8 cellular contexts compared by ENCODE assay signal in genomic region chr2:210172219-210172575, GRCh38. TPM values are rescaled to one million over a fixed set of nuclear protein-coding genes. Genes with fewer than 3 reads are reported as not detected.
A peak's percentile ranks its signal among the peaks of the same experiment; 100 is the strongest.
DNase-seq lines count a peak whose midpoint lies in the region; ATAC-seq, FAIRE-seq and TF ChIP-seq lines count a peak whose summit lies in the region.

No MANE protein-coding gene starts in this region.

- WGBS in GM23248 (ENCODE audit: low coverage in 1 of 2, low lambda C conversion rate in 2 of 2, missing lambda C conversion rate in 2 of 2), 2 experiments, result 8 to 9% methylated on average over 8 of the region's 8 CpGs
- 7% methylated on average over 7 to 8 of the region's 8 CpGs for WGBS in gastroesophageal sphincter (ENCODE audit: low coverage in 1 of 2), 2 donors

- H3K9me3 ChIP-seq in GM23248 (ENCODE audit: low read depth) (no peaks in the 10 kb centered on the region), SU-DHL-6 (ENCODE audit: insufficient read depth, low read length) (no peaks in the 10 kb centered on the region), gastroesophageal sphincter (no peaks in the 10 kb centered on the region)

- H3K27ac ChIP-seq in GM23248 (peak overlapping the region; percentile 61), SU-DHL-6 (ENCODE audit: low read depth, low read length) (peak overlapping the region; percentile 91), gastroesophageal sphincter (peak overlapping the region; percentile 36 to 100 (median 100)), skin epidermis (peak overlapping the region in 14 of 21 experiments; percentile 47 to 100 (median 98))

- peak overlapping the region; percentile 92 for H3K4me3 ChIP-seq in GM23248
- H3K4me3 ChIP-seq in SU-DHL-6 (ENCODE audit: insufficient read depth, low read length, poor library complexity, severe bottlenecking), result peak overlapping the region; percentile 96
- H3K4me3 ChIP-seq in gastroesophageal sphincter, result peak overlapping the region; percentile 21 to 87
- H3K4me3 ChIP-seq in skin epidermis, result peak overlapping the region; percentile 73 to 99 (median 93)

- in situ Hi-C loops in GM23248 (cut with MboI), result no loop called here

- TF ChIP-seq POLR2A in gastroesophageal sphincter (IDR thresholded peaks at IDR 0.05) (no peak), GM12892 (IDR thresholded peaks at IDR 0.05; ENCODE audit: low read depth, low read length) (no peak)

- H3F3A ChIP-seq in GM23248 (ENCODE audit: insufficient read depth) (peaks cover 39% of the 10 kb centered on the region), SU-DHL-6 (ENCODE audit: insufficient read depth) (peaks cover 18% of the 10 kb centered on the region)

- no peaks in the 10 kb centered on the region for H3K36me3 ChIP-seq in GM23248 (ENCODE audit: low read depth)
- 0 out of 2 replicates have a peak, but pooled peaks cover 3% of the 10 kb centered on the region for H3K36me3 ChIP-seq in SU-DHL-6 (ENCODE audit: low read length)
- no peaks in the 10 kb centered on the region for H3K36me3 ChIP-seq in gastroesophageal sphincter

- H2AFZ ChIP-seq in GM23248 (peak overlapping the region; percentile 88), SU-DHL-6 (ENCODE audit: low read depth, low read length, severe bottlenecking) (no peak overlapping the region)

- H3K4me1 ChIP-seq in GM23248 (ENCODE audit: insufficient read depth), result peaks cover 17% of the 10 kb centered on the region
- peaks cover under 1 to 33% (median 5%) of the 10 kb centered on the region in 3 donors for H3K4me1 ChIP-seq in gastroesophageal sphincter

- FAIRE-seq in GM12892 (lab: Jason Lieb, UNC), result no peak

- peak overlapping the region; percentile 88 for H3K4me2 ChIP-seq in GM23248 (ENCODE audit: unreplicated experiment)
- H3K4me2 ChIP-seq in SU-DHL-6 (ENCODE audit: low read depth, low read length, poor library complexity, severe bottlenecking), result peak overlapping the region; percentile 97

- no peak for TF ChIP-seq EP300 in gastroesophageal sphincter (IDR thresholded peaks at IDR 0.05)

- no peaks in the 10 kb centered on the region for H3K27me3 ChIP-seq in GM23248 (replicated peaks; ENCODE audit: insufficient read depth)
- H3K27me3 ChIP-seq in SU-DHL-6 (ENCODE audit: low read length), result no peaks in the 10 kb centered on the region
- no peaks in the 10 kb centered on the region for H3K27me3 ChIP-seq in gastroesophageal sphincter

- H3K9me2 ChIP-seq in GM23248 (ENCODE audit: insufficient read depth) (no peaks in the 10 kb centered on the region), SU-DHL-6 (replicated peaks; ENCODE audit: insufficient read depth, low read length) (no peaks in the 10 kb centered on the region)

- H4K20me1 ChIP-seq in GM23248 (ENCODE audit: insufficient read depth) (no peaks in the 10 kb centered on the region), SU-DHL-6 (ENCODE audit: low read depth, low read length) (peaks cover 7% of the 10 kb centered on the region; the same call in 1 of the 2 replicates)

- no peak for DNase-seq in GM23248
- DNase-seq in GM12892 (ENCODE audit: insufficient read length), result no peak
- no peak for DNase-seq in anterior cingulate cortex (lab: John Stamatoyannopoulos, UW)
- DNase-seq in hippocampal formation (lab: John Stamatoyannopoulos, UW), result no peak

- TF ChIP-seq CTCF in SU-DHL-6 (IDR thresholded peaks at IDR 0.05; ENCODE audit: insufficient read depth, low read length, poor library complexity, severe bottlenecking) (no peak), gastroesophageal sphincter (IDR thresholded peaks at IDR 0.05) (no peak)

- no peak for ATAC-seq in gastroesophageal sphincter
- ATAC-seq in GM21526 (IDR thresholded peaks at IDR 0.05; ENCODE audit: low FRiP score, unreplicated experiment), result no peak

- H3K9ac ChIP-seq in GM23248, result peak overlapping the region; percentile 99
- H3K9ac ChIP-seq in SU-DHL-6 (ENCODE audit: low read length), result peak overlapping the region; percentile 86; the same call in 1 of the 2 replicates

- H3K79me2 ChIP-seq in GM23248 (ENCODE audit: insufficient read depth) (peaks cover 20% of the 10 kb centered on the region), SU-DHL-6 (ENCODE audit: insufficient read depth, low read length) (peaks cover 17% of the 10 kb centered on the region)

RNA-seq across cellular contexts. Expression of gene KANSL1L, which starts 1.0 kb away (rescaled TPM):
- total RNA-seq in GM23248 (2014; rRNA removed; shearing (Covaris generic)), result 5.4 and 13.2 TPM in 2 replicates
- 1.6 and 2.6 TPM in 2 replicates for polyA plus RNA-seq in GM23248 (2016; fragmentation: Nextera tagmentation; extraction: Ambion mirVana)
- total RNA-seq in gastroesophageal sphincter, result 10 to 100 TPM; 24.2 to 54.6 (median 37.9) TPM
- 5.4 TPM for polyA plus RNA-seq in GM12892 (2012; ENCODE audit: missing spikeins)

RNA-seq across cellular contexts. Expression of gene ACADL, which starts 53.0 kb away (rescaled TPM):
- total RNA-seq in GM23248 (2014; rRNA removed; shearing (Covaris generic)), result not detected in 2 replicates
- polyA plus RNA-seq in GM23248 (2016; fragmentation: Nextera tagmentation; extraction: Ambion mirVana), result not detected in 2 replicates
- total RNA-seq in gastroesophageal sphincter, result 1 to 10 TPM in 3 of 4 donors, under 1 TPM in 1; 0.58 to 5.9 (median 2.5) TPM
- not detected for polyA plus RNA-seq in GM12892 (2012; ENCODE audit: missing spikeins)
